13 cellular contexts compared by ENCODE assay signal in the genomic region with DNA sequence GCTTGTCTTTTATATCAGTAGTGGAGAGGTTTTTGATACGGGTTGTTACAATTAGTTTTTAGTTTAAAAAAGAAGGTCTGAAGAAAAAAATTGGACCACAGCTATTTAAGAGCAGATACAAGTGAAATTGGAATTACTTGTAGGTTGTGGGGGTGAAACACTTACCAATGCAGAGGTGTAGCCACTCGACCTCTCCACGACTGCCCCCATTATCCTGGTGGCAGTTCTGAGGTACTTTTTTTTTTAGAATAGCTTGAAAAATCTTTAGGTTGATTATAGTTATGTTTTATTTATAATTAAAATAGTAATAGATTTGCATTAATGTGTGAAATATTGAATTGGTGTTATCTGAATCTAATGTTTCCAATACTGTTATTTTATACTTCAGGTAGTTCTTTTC.
"Had no signal": no experiment of that assay in that cellular context is flagged by ENCODE, and none has a peak within 500 bp of the region (broad histone marks: within the 10 kb centered on the region; RNA-seq: fewer than 3 reads in every experiment).

No MANE protein-coding gene starts in this region.

- ATAC-seq: esophagus mucosa; left ventricle myocardium superior; psoas muscle; right lobe of liver; stimulated activated naive CD8-positive, alpha-beta T cell treated with anti-CD3 and anti-CD28 coated beads, Interleukin-15, Interleukin-2, amounts not matched to agents 100 U/mL and 50 U/mL, for 24 hours had no signal

- H3K27ac ChIP-seq: hepatocyte, psoas muscle, right lobe of liver had no signal

- H3K4me3 ChIP-seq: hepatocyte, psoas muscle, right lobe of liver had no signal

- DNase-seq: activated CD4-positive, alpha-beta T cell treated with anti-CD3 and anti-CD28 coated beads, Interleukin-2, amount 10 ng/mL, durations not matched to agents 24 days and 14 days; activated CD4-positive, CD25-positive, alpha-beta regulatory T cell; activated CD8-positive, alpha-beta memory T cell treated with anti-CD3 and anti-CD28 coated beads for 24 hours; aorta; kidney; left ventricle myocardium superior; mesenchymal stem cell; psoas muscle; right lobe of liver; stimulated activated naive CD8-positive, alpha-beta T cell treated with anti-CD3 and anti-CD28 coated beads, Interleukin-15, Interleukin-2, amounts not matched to agents 100 U/mL and 50 U/mL, for 24 hours; trophoblast cell had no signal

- H3K9me3 ChIP-seq: psoas muscle, right lobe of liver had no signal

- H3K27me3 ChIP-seq: hepatocyte, right lobe of liver had no signal

- H3K4me1 ChIP-seq: psoas muscle, right lobe of liver had no signal
